ENCODE assay signal across 8 cellular contexts in the genomic region with DNA sequence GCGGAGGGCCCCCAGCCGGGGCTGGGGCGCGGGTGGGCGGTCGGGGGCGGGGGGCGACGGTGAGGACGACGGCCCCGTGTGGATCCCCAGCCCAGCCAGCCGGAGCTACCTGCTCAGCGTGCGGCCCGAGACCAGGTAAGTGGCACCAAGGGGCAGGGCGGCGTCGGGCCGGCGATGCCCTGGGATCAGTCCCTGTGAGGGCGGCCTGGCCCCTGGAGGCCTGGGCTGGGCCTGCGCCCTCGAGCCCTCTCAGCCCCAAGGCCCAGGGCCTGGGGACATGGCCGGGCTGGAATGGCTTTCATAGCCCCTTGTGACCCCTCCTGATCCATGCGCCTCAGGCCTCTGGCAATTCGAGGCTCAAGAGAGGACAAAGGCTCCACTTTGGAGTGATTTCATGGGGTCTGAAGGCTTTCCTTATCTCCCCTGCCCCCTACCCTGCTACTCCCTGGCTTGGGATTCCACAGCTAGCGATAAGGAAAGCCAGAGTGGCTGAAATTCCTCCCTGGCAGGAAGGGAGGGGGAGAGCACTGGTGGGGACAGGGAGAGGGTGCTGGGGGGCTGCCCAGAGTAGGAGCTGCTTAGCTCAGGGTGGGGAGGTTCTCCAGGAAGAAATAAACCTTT. TPM values are rescaled to one million over a fixed set of nuclear protein-coding genes. Genes with fewer than 3 reads are reported as not detected.
DNase-seq lines count a peak whose midpoint lies in the region; ATAC-seq, FAIRE-seq and TF ChIP-seq lines count a peak whose summit lies in the region.

No MANE protein-coding gene starts in this region.

- no peak for DNase-seq in A549 (ENCODE audit: low read depth in 1 of 2, low spot score in 1 of 2)
- no peak for DNase-seq in activated CD8-positive, alpha-beta T cell treated with anti-CD3 and anti-CD28 coated beads for 36 hours
- DNase-seq in left cardiac atrium = peak; percentile 40
- peak; percentile 41 for DNase-seq in neural crest cell (ENCODE audit: low read depth, low spot score)
- no peak for DNase-seq in tibial nerve (ENCODE audit: low spot score in 2 of 2)
- DNase-seq in posterior vena cava (ENCODE audit: low spot score) = no peak
- no peak for DNase-seq in NCI-H2171 treated with DMSO at 0.1 percent for 48 hours (lab: John Stamatoyannopoulos, UW)
- DNase-seq in T-helper 9 cell = no peak

- H3K4me3 Mint-ChIP-seq in activated CD8-positive, alpha-beta T cell treated with anti-CD3 and anti-CD28 coated beads for 36 hours = no peak overlapping the region
- peak overlapping the region; percentile 81 for H3K4me3 Mint-ChIP-seq in neural crest cell

- peaks cover 19% of the 10 kb centered on the region for H3K4me1 ChIP-seq in A549
- H3K4me1 ChIP-seq in tibial nerve = peaks cover 0 to 45% (median 11%) of the 10 kb centered on the region in 4 donors

- TF ChIP-seq EP300 in A549 (IDR thresholded peaks at IDR 0.05) (no peak), tibial nerve (IDR thresholded peaks at IDR 0.05) (no peak)

- ATAC-seq in A549 (peak; percentile 36 to 50; a peak in 4 of 6 replicates), left cardiac atrium (peak; percentile 15 to 46)
- peak; percentile 50 for ATAC-seq in activated CD8-positive, alpha-beta T cell treated with anti-CD3 and anti-CD28 coated beads for 36 hours

- H3K4me2 ChIP-seq in A549 = peak overlapping the region; percentile 16; the same call in 1 of the 3 replicates

- no peak for FAIRE-seq in A549 (lab: Jason Lieb, UNC)

- WGBS in A549 (ENCODE audit: missing lambda C conversion rate) = 90% methylated on average over 23 of the region's 28 CpGs
- WGBS in tibial nerve, 2 donors = 50 to 63% methylated on average over 1 to 4 of the region's 28 CpGs

- no peaks in the 10 kb centered on the region for H3K36me3 ChIP-seq in tibial nerve

- H3K4me3 ChIP-seq in A549 (no peak overlapping the region), tibial nerve (peak overlapping the region in 2 of 4 donors; percentile 15 to 39)

- no peak for TF ChIP-seq RAD21 in A549 (conservative IDR thresholded peaks at IDR 0.05 in 1 of 2, IDR thresholded peaks at IDR 0.05 in 1 of 2)

- peaks cover 9% of the 10 kb centered on the region for H3K27me3 Mint-ChIP-seq in activated CD8-positive, alpha-beta T cell treated with anti-CD3 and anti-CD28 coated beads for 36 hours
- H3K27me3 Mint-ChIP-seq in neural crest cell (ENCODE audit: low read depth) = peaks cover 18% of the 10 kb centered on the region

- intact Hi-C loops in activated CD8-positive, alpha-beta T cell treated with anti-CD3 and anti-CD28 coated beads for 36 hours (cut with micrococcal nuclease) = no loop called here
- intact Hi-C loops in left cardiac atrium (cut with DNase I) = loop anchor here in 1 of 2 donors (5.0 kb wide), 1 partner anchor 65 kb away; no protein-coding TSS in a partner anchor
- intact Hi-C loops in posterior vena cava (cut with DNase I) = no loop called here

- no peaks in the 10 kb centered on the region for H3K9me3 Mint-ChIP-seq in activated CD8-positive, alpha-beta T cell treated with anti-CD3 and anti-CD28 coated beads for 36 hours
- no peaks in the 10 kb centered on the region for H3K9me3 Mint-ChIP-seq in neural crest cell

- POLR2A ChIA-PET in A549 (lab: Yijun Ruan, JAX) = no interaction called here
- POLR2A ChIA-PET in activated CD8-positive, alpha-beta T cell treated with anti-CD3 and anti-CD28 coated beads for 36 hours (lab: Charles Lee) = no interaction called here

- no peak overlapping the region for H3K27ac Mint-ChIP-seq in activated CD8-positive, alpha-beta T cell treated with anti-CD3 and anti-CD28 coated beads for 36 hours
- H3K27ac Mint-ChIP-seq in neural crest cell (ENCODE audit: unreplicated experiment) = peak overlapping the region; percentile 27

- TF ChIP-seq POLR2A in A549 (IDR thresholded peaks at IDR 0.05; ENCODE audit: low read length) (no peak), tibial nerve (IDR thresholded peaks at IDR 0.05) (no peak)

- H3K36me3 Mint-ChIP-seq in activated CD8-positive, alpha-beta T cell treated with anti-CD3 and anti-CD28 coated beads for 36 hours (ENCODE audit: low read depth) = no peaks in the 10 kb centered on the region
- H3K36me3 Mint-ChIP-seq in neural crest cell (ENCODE audit: low read depth) = peaks cover 4% of the 10 kb centered on the region

- peaks cover 8% of the 10 kb centered on the region for H3K4me1 Mint-ChIP-seq in activated CD8-positive, alpha-beta T cell treated with anti-CD3 and anti-CD28 coated beads for 36 hours (ENCODE audit: low read depth)
- H3K4me1 Mint-ChIP-seq in neural crest cell = peaks cover 34% of the 10 kb centered on the region

- H3K27ac ChIP-seq in A549 (peak overlapping the region in 1 of 2 experiments; percentile 46; a peak in 3 of 6 replicates), tibial nerve (peak overlapping the region in 2 of 4 donors; percentile 63 to 72)

- TF ChIP-seq CTCF in A549 (IDR thresholded peaks at IDR 0.05) (no peak), neural crest cell (conservative IDR thresholded peaks at IDR 0.05) (no peak), tibial nerve (IDR thresholded peaks at IDR 0.05) (peak in 1 of 5 experiments; percentile 3)
- TF ChIP-seq CTCF in activated CD8-positive, alpha-beta T cell treated with anti-CD3 and anti-CD28 coated beads for 36 hours (IDR thresholded peaks at IDR 0.05) = no peak

- CTCF ChIA-PET in A549 (lab: Yijun Ruan, JAX) = interaction anchor here (0.8 to 5.5 kb wide), 5 partner anchors 11 to 229 kb away, joined by 3 to 34 read pairs (median 5); no protein-coding TSS in a partner anchor
- CTCF ChIA-PET in activated CD8-positive, alpha-beta T cell treated with anti-CD3 and anti-CD28 coated beads for 36 hours (lab: Charles Lee) = interaction anchor here (1.0 to 1.2 kb wide), 2 partner anchors 10 to 29 kb away, joined by 3 to 5 read pairs; no protein-coding TSS in a partner anchor

- H3K9me3 ChIP-seq in A549 = no peaks in the 10 kb centered on the region
- no peaks in the 10 kb centered on the region for H3K9me3 ChIP-seq in tibial nerve

- no peaks in the 10 kb centered on the region for H3K27me3 ChIP-seq in tibial nerve

TF ChIP-seq in A549, 52 proteins besides CTCF, POLR2A, EP300 and RAD21 (continues in another document):
- TF ChIP-seq ESRRA (IDR thresholded peaks at IDR 0.05; ENCODE audit: borderline replicate concordance, low read length) (no peak), POLR2AphosphoS2 (conservative IDR thresholded peaks at IDR 0.05; ENCODE audit: low read length) (no peak), RFX5 (IDR thresholded peaks at IDR 0.05) (no peak), HEYL (CRISPR knock-in tag; IDR thresholded peaks at IDR 0.05) (no peak), RARB (CRISPR knock-in tag; IDR thresholded peaks at IDR 0.05) (no peak), MAZ (IDR thresholded peaks at IDR 0.05; ENCODE audit: borderline replicate concordance, low read depth, low read length) (no peak), ZNF302 (CRISPR knock-in tag; IDR thresholded peaks at IDR 0.05) (no peak), NFE2L2 (conservative IDR thresholded peaks at IDR 0.05; ENCODE audit: low read length) (no peak), CHD2 (IDR thresholded peaks at IDR 0.05; ENCODE audit: low read length, partially characterized antibody) (no peak), ZC3H11A (IDR thresholded peaks at IDR 0.05) (no peak), EHF (CRISPR knock-in tag; IDR thresholded peaks at IDR 0.05) (no peak), CBX2 (IDR thresholded peaks at IDR 0.05; ENCODE audit: borderline replicate concordance, low read depth) (no peak), SMC3 (IDR thresholded peaks at IDR 0.05) (no peak)
- TF ChIP-seq, protein P1, sequence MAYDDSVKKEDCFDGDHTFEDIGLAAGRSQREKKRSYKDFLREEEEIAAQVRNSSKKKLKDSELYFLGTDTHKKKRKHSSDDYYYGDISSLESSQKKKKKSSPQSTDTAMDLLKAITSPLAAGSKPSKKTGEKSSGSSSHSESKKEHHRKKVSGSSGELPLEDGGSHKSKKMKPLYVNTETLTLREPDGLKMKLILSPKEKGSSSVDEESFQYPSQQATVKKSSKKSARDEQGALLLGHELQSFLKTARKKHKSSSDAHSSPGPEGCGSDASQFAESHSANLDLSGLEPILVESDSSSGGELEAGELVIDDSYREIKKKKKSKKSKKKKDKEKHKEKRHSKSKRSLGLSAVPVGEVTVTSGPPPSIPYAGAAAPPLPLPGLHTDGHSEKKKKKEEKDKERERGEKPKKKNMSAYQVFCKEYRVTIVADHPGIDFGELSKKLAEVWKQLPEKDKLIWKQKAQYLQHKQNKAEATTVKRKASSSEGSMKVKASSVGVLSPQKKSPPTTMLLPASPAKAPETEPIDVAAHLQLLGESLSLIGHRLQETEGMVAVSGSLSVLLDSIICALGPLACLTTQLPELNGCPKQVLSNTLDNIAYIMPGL (CRISPR knock-in tag; IDR thresholded peaks at IDR 0.05; ENCODE audit: borderline replicate concordance) = no peak
- TF ChIP-seq, protein P2, sequence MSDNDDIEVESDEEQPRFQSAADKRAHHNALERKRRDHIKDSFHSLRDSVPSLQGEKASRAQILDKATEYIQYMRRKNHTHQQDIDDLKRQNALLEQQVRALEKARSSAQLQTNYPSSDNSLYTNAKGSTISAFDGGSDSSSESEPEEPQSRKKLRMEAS (IDR thresholded peaks at IDR 0.05) = no peak
- TF ChIP-seq, protein P3, sequence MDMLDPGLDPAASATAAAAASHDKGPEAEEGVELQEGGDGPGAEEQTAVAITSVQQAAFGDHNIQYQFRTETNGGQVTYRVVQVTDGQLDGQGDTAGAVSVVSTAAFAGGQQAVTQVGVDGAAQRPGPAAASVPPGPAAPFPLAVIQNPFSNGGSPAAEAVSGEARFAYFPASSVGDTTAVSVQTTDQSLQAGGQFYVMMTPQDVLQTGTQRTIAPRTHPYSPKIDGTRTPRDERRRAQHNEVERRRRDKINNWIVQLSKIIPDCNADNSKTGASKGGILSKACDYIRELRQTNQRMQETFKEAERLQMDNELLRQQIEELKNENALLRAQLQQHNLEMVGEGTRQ (IDR thresholded peaks at IDR 0.05) = no peak

RNA-seq across cellular contexts. Expression of a gene that starts 0.4 kb away (rescaled TPM):
- 0.30 and 0.33 TPM in 2 replicates for polyA plus RNA-seq in A549 (2011; rRNA removed)
- polyA plus RNA-seq in A549 (2012; cell fraction: cytosol; rRNA removed) = 0.08 and 0.11 TPM in 2 replicates
- polyA plus RNA-seq in A549 (2012; cell fraction: nucleus; rRNA removed) = 0.60 and 0.61 TPM in 2 replicates
- 0.17 to 0.26 TPM (median 0.24 TPM) in 3 replicates for polyA plus RNA-seq in A549 (2017; fragmentation: RNase III; extraction: RNeasy Plus Mini Kit Qiagen cat#74134 plus additional on column Dnase treatment)
- 0.24 and 0.50 TPM in 2 replicates for polyA minus RNA-seq in A549 (2011; rRNA and poly(A)+ RNA removed)
- under 1 TPM; 0.04 to 0.16 TPM for total RNA-seq in activated CD8-positive, alpha-beta T cell treated with anti-CD3 and anti-CD28 coated beads for 36 hours
- total RNA-seq in left cardiac atrium = 10 to 100 TPM; 59.9 to 75.7 TPM
- 3.3 and 4.4 TPM in 2 replicates for total RNA-seq in neural crest cell
- 1 to 10 TPM; 2.4 to 7.1 (median 4.7) TPM for total RNA-seq in tibial nerve
- total RNA-seq in posterior vena cava = 10 to 100 TPM; 18.6 to 27.3 TPM

Comparison
In these comparisons a context has a peak if more than half of its experiments do, and no peak if none do; other contexts are left out.
1. DNase-seq: peak in left cardiac atrium (single experiment) and neural crest cell (single experiment); none in A549 (0 of 2), activated CD8-positive, alpha-beta T cell treated with anti-CD3 and anti-CD28 coated beads for 36 hours (single experiment), tibial nerve (0 of 2), posterior vena cava (single experiment), NCI-H2171 treated with DMSO at 0.1 percent for 48 hours (single experiment) and T-helper 9 cell (single experiment).
2. Peak in every context shown above with its lines, with median percentiles within 50 percentile points of each other: ATAC-seq.